9 cellular contexts compared by ENCODE assay signal in the genomic region with DNA sequence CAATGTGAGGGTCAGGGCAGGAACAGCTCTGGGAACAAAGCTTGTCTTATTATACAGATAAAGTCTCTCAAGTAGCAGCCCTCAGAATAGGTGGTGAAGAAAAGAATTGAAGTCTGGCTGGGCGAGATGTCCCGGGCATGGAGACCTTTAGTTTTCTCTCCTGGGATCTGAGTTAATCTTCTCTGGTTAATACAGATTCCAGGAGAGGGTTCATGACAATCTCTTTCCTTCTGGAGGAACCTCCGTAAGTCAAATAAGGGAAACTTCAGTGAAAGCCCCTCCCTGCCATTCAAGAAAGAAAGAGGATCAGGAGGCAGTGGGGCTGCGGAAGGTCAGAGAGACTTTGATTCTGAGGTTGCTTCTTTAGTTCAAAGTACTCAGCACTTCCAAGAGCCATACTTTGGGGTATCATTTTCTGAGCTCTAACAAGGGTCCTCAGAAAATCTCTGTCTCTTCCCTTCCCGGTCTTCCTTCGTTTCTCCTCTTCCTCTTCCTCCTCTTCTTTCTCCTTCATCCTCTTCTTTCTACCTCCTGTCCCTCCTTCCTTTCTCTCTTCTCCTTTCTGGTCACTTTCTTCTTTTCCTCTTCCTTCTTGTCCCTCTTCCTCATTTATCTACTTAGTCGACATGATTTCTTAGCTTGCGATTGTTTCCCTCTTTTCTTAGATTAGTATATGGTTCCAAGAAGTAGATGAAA. TPM values are rescaled to one million over a fixed set of nuclear protein-coding genes. Genes with fewer than 3 reads are reported as not detected.
DNase-seq lines count a peak whose midpoint lies in the region; ATAC-seq and TF ChIP-seq lines count a peak whose summit lies in the region.
"Had no signal": no experiment of that assay in that cellular context is flagged by ENCODE, and none has a peak within 500 bp of the region (broad histone marks: within the 10 kb centered on the region; RNA-seq: fewer than 3 reads in every experiment).

No MANE protein-coding gene starts in this region.

- intact Hi-C loops in activated naive CD4-positive, alpha-beta T cell treated with anti-CD3 and anti-CD28 coated beads for 36 hours (cut with micrococcal nuclease): loop anchor here (1.0 to 10.0 kb wide), 11 partner anchors 42 to 1507 kb away; a partner anchor contains a TSS

- no peaks in the 10 kb centered on the region for H3K36me3 Mint-ChIP-seq in activated naive CD4-positive, alpha-beta T cell treated with anti-CD3 and anti-CD28 coated beads, Interleukin-2, amount 50 U/mL, for 24 hours
- H3K36me3 Mint-ChIP-seq in activated naive CD4-positive, alpha-beta T cell treated with anti-CD3 and anti-CD28 coated beads for 36 hours (ENCODE audit: low read depth): peaks cover under 1% of the 10 kb centered on the region

- H3K27me3 ChIP-seq in SJCRH30: no peaks in the 10 kb centered on the region
- no peaks in the 10 kb centered on the region for H3K27me3 ChIP-seq in thoracic aorta (replicated peaks; ENCODE audit: insufficient read depth)

- peak overlapping the region; percentile 61 for H3K4me3 Mint-ChIP-seq in activated naive CD4-positive, alpha-beta T cell treated with anti-CD3 and anti-CD28 coated beads, Interleukin-2, amount 50 U/mL, for 24 hours
- no peak overlapping the region for H3K4me3 Mint-ChIP-seq in activated naive CD4-positive, alpha-beta T cell treated with anti-CD3 and anti-CD28 coated beads for 36 hours

- no peaks in the 10 kb centered on the region for H3K9me3 Mint-ChIP-seq in activated naive CD4-positive, alpha-beta T cell treated with anti-CD3 and anti-CD28 coated beads, Interleukin-2, amount 50 U/mL, for 24 hours
- H3K9me3 Mint-ChIP-seq in activated naive CD4-positive, alpha-beta T cell treated with anti-CD3 and anti-CD28 coated beads for 36 hours: no peaks in the 10 kb centered on the region

- no peak for DNase-seq in activated naive CD4-positive, alpha-beta T cell treated with anti-CD3 and anti-CD28 coated beads for 36 hours
- DNase-seq in SJCRH30: no peak
- no peak for DNase-seq in fibroblast of villous mesenchyme (ENCODE audit: low read depth)
- DNase-seq in thoracic aorta (ENCODE audit: low spot score): no peak
- DNase-seq in epidermal melanocyte (ENCODE audit: insufficient read length, low spot score): no peak
- no peak for DNase-seq in SKM-1 (lab: John Stamatoyannopoulos, UW; ENCODE audit: unreplicated experiment)
- DNase-seq: NCI-H1092 treated with DMSO at 0.1 percent for 48 hours had no signal

- no peak for TF ChIP-seq CTCF in fibroblast of villous mesenchyme (IDR thresholded peaks at IDR 0.05; ENCODE audit: insufficient read depth, low read depth, low read length)
- TF ChIP-seq CTCF in thoracic aorta (IDR thresholded peaks at IDR 0.05): no peak

- H3K36me3 ChIP-seq in SJCRH30: no peaks in the 10 kb centered on the region
- H3K36me3 ChIP-seq in thoracic aorta: no peaks in the 10 kb centered on the region

- H3K4me1 ChIP-seq in SJCRH30 (no peaks in the 10 kb centered on the region), thoracic aorta (ENCODE audit: control insufficient read depth in 1 of 2, low read depth in 2 of 2) (peaks cover 4 to 9% of the 10 kb centered on the region in 2 donors)

- no peak for ATAC-seq in thoracic aorta (ENCODE audit: insufficient number of reproducible peaks, low FRiP score, low read depth)
- no peak for ATAC-seq in GM21576 (IDR thresholded peaks at IDR 0.05; ENCODE audit: unreplicated experiment)

- peaks cover 11% of the 10 kb centered on the region for H3K4me1 Mint-ChIP-seq in activated naive CD4-positive, alpha-beta T cell treated with anti-CD3 and anti-CD28 coated beads, Interleukin-2, amount 50 U/mL, for 24 hours
- H3K4me1 Mint-ChIP-seq in activated naive CD4-positive, alpha-beta T cell treated with anti-CD3 and anti-CD28 coated beads for 36 hours (ENCODE audit: low read depth): peaks cover 6% of the 10 kb centered on the region

- H3K27ac Mint-ChIP-seq in activated naive CD4-positive, alpha-beta T cell treated with anti-CD3 and anti-CD28 coated beads, Interleukin-2, amount 50 U/mL, for 24 hours: no peak overlapping the region
- H3K27ac Mint-ChIP-seq in activated naive CD4-positive, alpha-beta T cell treated with anti-CD3 and anti-CD28 coated beads for 36 hours: no peak overlapping the region

- no peaks in the 10 kb centered on the region for H3K27me3 Mint-ChIP-seq in activated naive CD4-positive, alpha-beta T cell treated with anti-CD3 and anti-CD28 coated beads, Interleukin-2, amount 50 U/mL, for 24 hours
- H3K27me3 Mint-ChIP-seq in activated naive CD4-positive, alpha-beta T cell treated with anti-CD3 and anti-CD28 coated beads for 36 hours (ENCODE audit: low read depth): no peaks in the 10 kb centered on the region

- peak overlapping the region; percentile 65; the same call in 1 of the 2 replicates for H3K4me3 ChIP-seq in SJCRH30
- H3K4me3 ChIP-seq in fibroblast of villous mesenchyme (ENCODE audit: low read depth, low read length): peak overlapping the region; percentile 92
- peak overlapping the region; percentile 84 for H3K4me3 ChIP-seq in thoracic aorta

- CTCF ChIA-PET in activated naive CD4-positive, alpha-beta T cell treated with anti-CD3 and anti-CD28 coated beads for 36 hours (lab: Charles Lee): interaction anchor here (0.6 kb wide), 1 partner anchor 294 kb away, joined by 3 read pairs; no protein-coding TSS in a partner anchor

- H3K9me3 ChIP-seq in SJCRH30 (replicated peaks) (no peaks in the 10 kb centered on the region), thoracic aorta (no peaks in the 10 kb centered on the region)

- H3K27ac ChIP-seq in SJCRH30 (no peak overlapping the region), thoracic aorta (peak overlapping the region; percentile 93 to 98)

RNA-seq across cellular contexts. Expression of a gene that starts 4.6 kb away (rescaled TPM):
- total RNA-seq in activated naive CD4-positive, alpha-beta T cell treated with anti-CD3 and anti-CD28 coated beads for 36 hours: 10 to 100 TPM; 13.0 to 14.3 TPM
- 18.0 and 18.9 TPM in 2 replicates for total RNA-seq in SJCRH30 (2014; rRNA removed; shearing (Covaris generic))
- total RNA-seq in fibroblast of villous mesenchyme (6.9 and 7.1 TPM in 2 replicates), thoracic aorta (1 to 10 TPM; 3.4 to 5.0 TPM)
